ENCODE assay signal across 1 cellular context in genomic region chr9:75039804-75040203, GRCh38.
TF ChIP-seq lines count a peak whose summit lies in the region.

No MANE protein-coding gene starts in this region.

TF ChIP-seq in SK-N-SH treated with all-trans-retinoic acid at 6 μM for 48 hours, 23 proteins besides CTCF, POLR2A, EP300 and RAD21 (continued from another document):
- no peak for TF ChIP-seq CREB5 (CRISPR knock-in tag; IDR thresholded peaks at IDR 0.05; ENCODE audit: low read depth)
